In genomic region chr16:49439050-49439449, GRCh38 we compare ENCODE assay signal across 15 cellular contexts.
DNase-seq lines count a peak whose midpoint lies in the region; FAIRE-seq and TF ChIP-seq lines count a peak whose summit lies in the region.
"Had no signal": no experiment of that assay in that cellular context is flagged by ENCODE, and none has a peak within 500 bp of the region (broad histone marks: within the 10 kb centered on the region; RNA-seq: fewer than 3 reads in every experiment).

No MANE protein-coding gene starts in this region.

- intact Hi-C loops in spleen (cut with DNase I; ENCODE audit: low total_unique reads): no loop called here

- peaks cover 36% of the 10 kb centered on the region for H3K27me3 Mint-ChIP-seq in nephron progenitor cell (ENCODE audit: low read depth, poor library complexity)

- 69 to 76% (median 72%) methylated on average over 7 of the region's 7 CpGs for WGBS in spleen, 5 donors

- no peaks in the 10 kb centered on the region for H3K9me3 ChIP-seq in BLaER1 treated with 17β-estradiol and CSF1 and Interleukin-3, amounts not matched to agents 10 nM and 100 nM (replicated peaks in 1 of 11)
- no peaks in the 10 kb centered on the region for H3K9me3 ChIP-seq in spleen
- H3K9me3 ChIP-seq: A549, BE2C, Caco-2 had no signal

- in situ Hi-C loops in SK-MEL-5 (cut with HindIII; ENCODE audit: low pct_unique_long_range_greater_than_20kb, low sequenced_read_pairs): no loop called here

- no peaks in the 10 kb centered on the region for H3K9me3 Mint-ChIP-seq in nephron progenitor cell
- H3K9me3 Mint-ChIP-seq: CD8-positive, alpha-beta memory T cell had no signal

- H3K4me3 ChIP-seq in BLaER1 treated with 17β-estradiol and CSF1 and Interleukin-3, amounts not matched to agents 10 nM and 100 nM: no peak overlapping the region
- no peak overlapping the region for H3K4me3 ChIP-seq in spleen
- H3K4me3 ChIP-seq: A549 had no signal

- peak overlapping the region in 8 of 11 experiments; percentile 89 to 96 (median 94); a peak in 14 of 22 replicates for H3K4me2 ChIP-seq in BLaER1 treated with 17β-estradiol and CSF1 and Interleukin-3, amounts not matched to agents 10 nM and 100 nM
- H3K4me2 ChIP-seq: A549 had no signal

- TF ChIP-seq POLR2A in spleen (IDR thresholded peaks at IDR 0.05) (no peak), H54 (IDR thresholded peaks at IDR 0.05; ENCODE audit: low read depth, low read length) (no peak)

- no peak overlapping the region for H3K4me3 Mint-ChIP-seq in nephron progenitor cell
- H3K4me3 Mint-ChIP-seq: CD8-positive, alpha-beta memory T cell; HFFc6 had no signal

- no peak for TF ChIP-seq CTCF in nephron progenitor cell (IDR thresholded peaks at IDR 0.05)
- no peak for TF ChIP-seq CTCF in spleen (IDR thresholded peaks at IDR 0.05 in 8 of 11, conservative IDR thresholded peaks at IDR 0.05 in 3 of 11)

- peak overlapping the region; percentile 16 for H3K27ac Mint-ChIP-seq in nephron progenitor cell
- H3K27ac Mint-ChIP-seq: HFFc6 had no signal

- no peaks in the 10 kb centered on the region for H3K36me3 Mint-ChIP-seq in nephron progenitor cell (ENCODE audit: low read depth)
- H3K36me3 Mint-ChIP-seq: CD8-positive, alpha-beta memory T cell had no signal

- no peaks in the 10 kb centered on the region for H3K36me3 ChIP-seq in BLaER1 treated with 17β-estradiol and CSF1 and Interleukin-3, amounts not matched to agents 10 nM and 100 nM
- no peaks in the 10 kb centered on the region for H3K36me3 ChIP-seq in spleen
- H3K36me3 ChIP-seq: BE2C had no signal

- H4K20me1 ChIP-seq in BLaER1 treated with 17β-estradiol and CSF1 and Interleukin-3, amounts not matched to agents 10 nM and 100 nM: no peaks in the 10 kb centered on the region

- H3K9ac ChIP-seq in BLaER1 treated with 17β-estradiol and CSF1 and Interleukin-3, amounts not matched to agents 10 nM and 100 nM: peak overlapping the region in 2 of 11 experiments; percentile 76 to 80; a peak in 1 of 22 replicates

- peaks cover 60% of the 10 kb centered on the region for H3K4me1 Mint-ChIP-seq in nephron progenitor cell

- H3K27ac ChIP-seq in BLaER1 treated with 17β-estradiol and CSF1 and Interleukin-3, amounts not matched to agents 10 nM and 100 nM: no peak overlapping the region
- no peak overlapping the region for H3K27ac ChIP-seq in spleen
- H3K27ac ChIP-seq: A549 had no signal

- no peaks in the 10 kb centered on the region for H3K27me3 ChIP-seq in BLaER1 treated with 17β-estradiol and CSF1 and Interleukin-3, amounts not matched to agents 10 nM and 100 nM
- H3K27me3 ChIP-seq in spleen (replicated peaks in 1 of 7): no peaks in the 10 kb centered on the region
- H3K27me3 ChIP-seq: BE2C had no signal

- peaks cover 24 to 57% (median 51%) of the 10 kb centered on the region in 10 experiments for H3K4me1 ChIP-seq in BLaER1 treated with 17β-estradiol and CSF1 and Interleukin-3, amounts not matched to agents 10 nM and 100 nM
- H3K4me1 ChIP-seq in spleen: peaks cover 0 to 40% (median 22%) of the 10 kb centered on the region in 6 donors
- H3K4me1 ChIP-seq: A549, BE2C, Caco-2 had no signal

- FAIRE-seq in H54 (lab: Jason Lieb, UNC): no peak
- FAIRE-seq: A549, GM19239, H1 had no signal

- DNase-seq in SK-MEL-5 (ENCODE audit: low read depth, low spot score) (peak; percentile 3), nephron progenitor cell (no peak), spleen (peak; percentile 51), germinal center (ENCODE audit: low spot score) (no peak), H54 (ENCODE audit: insufficient read length, low spot score) (no peak)
- DNase-seq: BE2C; CD8-positive, alpha-beta memory T cell; GF-D8; HCEC 1CT; HFFc6 had no signal

Comparison
In these comparisons a context has a peak if more than half of its experiments do, and no peak if none do; other contexts are left out.
1. DNase-seq: peak in SK-MEL-5 (single experiment) and spleen (single experiment); none in nephron progenitor cell (single experiment), germinal center (single experiment) and H54 (single experiment).